In the genomic region with DNA sequence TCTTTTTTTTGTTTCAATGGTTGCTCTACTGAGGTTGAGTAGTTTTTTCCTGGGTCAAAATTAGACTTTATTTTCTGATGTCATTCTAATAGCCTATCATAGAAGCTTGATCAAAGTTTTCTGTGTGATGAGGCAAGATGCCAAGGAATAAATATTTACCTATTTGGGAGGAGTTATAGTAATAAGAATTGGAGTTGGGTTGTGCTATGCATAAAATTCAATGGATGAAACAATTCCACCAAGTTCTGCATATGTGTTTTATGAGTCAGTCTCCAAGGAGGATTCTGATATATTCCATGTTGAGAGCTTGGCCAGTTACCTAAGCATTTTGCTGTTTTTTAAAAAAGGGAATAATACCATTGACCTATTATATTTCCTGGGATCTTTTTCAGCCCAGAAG, we compare ENCODE assay signal across 29 cellular contexts.
"Had no signal": no experiment of that assay in that cellular context is flagged by ENCODE, and none has a peak within 500 bp of the region (broad histone marks: within the 10 kb centered on the region; RNA-seq: fewer than 3 reads in every experiment).

No MANE protein-coding gene starts in this region.

- ATAC-seq: left ventricle myocardium superior; mucosa of descending colon; natural killer cell treated with Interleukin-12 subunit alpha and Interleukin-12 subunit beta and Interleukin-15 and Interleukin-18, amount 100 ng/mL, for 72 hours; stimulated activated naive B cell treated with anti-CD40 and anti-IgM and Interleukin-4, amounts not matched to agents 10 μg/mL and 1 μg/mL and 100 μg/mL, for 72 hours had no signal

- H3K4me1 ChIP-seq: ascending aorta, esophagus squamous epithelium, sigmoid colon, stomach, thyroid gland, upper lobe of left lung, vagina had no signal

- H3K36me3 ChIP-seq: ascending aorta, thyroid gland, vagina had no signal

- H3K27me3 ChIP-seq: ascending aorta, esophagus squamous epithelium, sigmoid colon, stomach, thyroid gland, upper lobe of left lung, vagina had no signal

- H3K9me3 ChIP-seq: ascending aorta, esophagus squamous epithelium, mucosa of descending colon, sigmoid colon, stomach, thyroid gland, upper lobe of left lung, vagina had no signal

- FAIRE-seq: keratinocyte had no signal

- H3K4me3 ChIP-seq: ascending aorta, esophagus squamous epithelium, mucosa of descending colon, sigmoid colon, stomach, thyroid gland, upper lobe of left lung, vagina had no signal

- H3K27ac ChIP-seq: ascending aorta, epithelial cell of prostate, esophagus squamous epithelium, sigmoid colon, stomach, thyroid gland, upper lobe of left lung, vagina had no signal

- DNase-seq: activated CD4-positive, alpha-beta memory T cell treated with anti-CD3 and anti-CD28 coated beads for 36 hours; activated CD4-positive, alpha-beta T cell treated with anti-CD3 and anti-CD28 coated beads, Interleukin-2, amount 10 ng/mL, durations not matched to agents 24 days and 14 days; activated CD4-positive, CD25-positive, alpha-beta regulatory T cell treated with anti-CD3 and anti-CD28 coated beads, Interleukin-2, amount 50 U/mL, for 72 hours; activated CD8-positive, alpha-beta memory T cell treated with anti-CD3 and anti-CD28 coated beads, Interleukin-2, amount 50 U/mL, for 48 hours; activated gamma-delta T cell; activated naive CD4-positive, alpha-beta T cell treated with anti-CD3 and anti-CD28 coated beads, Interleukin-2, amount 10 ng/mL, durations not matched to agents 7 days and 5 days; activated naive CD8-positive, alpha-beta T cell treated with anti-CD3 and anti-CD28 coated beads, Interleukin-2, amount 10 ng/mL, durations not matched to agents 7 days and 5 days; activated T-cell treated with anti-CD3 and anti-CD28 coated beads, Interleukin-2, amount 50 U/mL, for 24 hours; cortex of kidney; endodermal cell; esophagus squamous epithelium; head of caudate nucleus; hippocampal formation; left cardiac atrium; left ventricle myocardium superior; mucosa of descending colon; sigmoid colon; stimulated activated CD4-positive, alpha-beta T cell treated with anti-CD3 and anti-CD28 coated beads, Interleukin-15, amount 100 ng/mL, for 24 hours; stimulated activated CD4-positive, alpha-beta T cell treated with anti-CD3 and anti-CD28 coated beads, Interleukin-2, amount 100 ng/mL, for 24 hours; stimulated activated naive B cell treated with anti-CD40 and anti-IgM and Interleukin-4, amounts not matched to agents 10 μg/mL and 1 μg/mL and 100 μg/mL, for 72 hours; stomach; T1000; thyroid gland; upper lobe of left lung had no signal
